In genomic region chr10:21368022-21368582, GRCh38 we compare ENCODE assay signal across 13 cellular contexts.
DNase-seq lines count a peak whose midpoint lies in the region; ATAC-seq, FAIRE-seq and TF ChIP-seq lines count a peak whose summit lies in the region.
"Had no signal": no experiment of that assay in that cellular context is flagged by ENCODE, and none has a peak within 500 bp of the region (broad histone marks: within the 10 kb centered on the region; RNA-seq: fewer than 3 reads in every experiment).

No MANE protein-coding gene starts in this region.

- in situ Hi-C loops in ACHN (cut with HindIII; ENCODE audit: low pct_ligation_motif_present, low pct_unique_long_range_greater_than_20kb, low sequenced_read_pairs): no loop called here

- no peak for TF ChIP-seq CTCF in type B pancreatic cell (conservative IDR thresholded peaks at IDR 0.05)

- FAIRE-seq in GM19239 (lab: Jason Lieb, UNC): no peak
- FAIRE-seq: islet of Langerhans had no signal

- no peaks in the 10 kb centered on the region for H3K27me3 Mint-ChIP-seq in type B pancreatic cell

- DNase-seq in SKM-1 treated with dmso at 0.1 percent for 144 hours (lab: John Stamatoyannopoulos, UW; ENCODE audit: unreplicated experiment): peak; percentile 4
- no peak for DNase-seq in SKM-1 (lab: John Stamatoyannopoulos, UW; ENCODE audit: unreplicated experiment)
- DNase-seq in RPMI7951 (ENCODE audit: low read depth): peak; percentile 13
- DNase-seq in type B pancreatic cell (ENCODE audit: extremely low spot score, unreplicated experiment): no peak
- DNase-seq in GM19239 (ENCODE audit: insufficient read length, low spot score): no peak
- no peak for DNase-seq in activated CD4-positive, alpha-beta T cell treated with anti-CD3 and anti-CD28 coated beads, Interleukin-2, amount 50 U/mL, for 4 hours
- DNase-seq in ACHN: no peak
- DNase-seq: DMS53; NCI-H1930; stimulated activated CD4-positive, alpha-beta T cell treated with anti-CD3 and anti-CD28 coated beads, Interleukin-4, amount 100 ng/mL, for 1 hour; substantia nigra had no signal

- H3K36me3 Mint-ChIP-seq in type B pancreatic cell: peaks cover 8% of the 10 kb centered on the region

- H3K4me1 Mint-ChIP-seq in type B pancreatic cell (ENCODE audit: unreplicated experiment): peaks cover 47% of the 10 kb centered on the region

- peak overlapping the region; percentile 87 for H3K27ac Mint-ChIP-seq in type B pancreatic cell

- peak; percentile 54 for ATAC-seq in HG03095 (IDR thresholded peaks at IDR 0.05; ENCODE audit: unreplicated experiment)

- peak overlapping the region; percentile 46 for H3K4me3 Mint-ChIP-seq in type B pancreatic cell

- peaks cover 7% of the 10 kb centered on the region for H3K9me3 Mint-ChIP-seq in type B pancreatic cell

Comparison
In these comparisons a context has a peak if more than half of its experiments do, and no peak if none do; other contexts are left out.
1. DNase-seq: peak in SKM-1 treated with dmso at 0.1 percent for 144 hours (single experiment) and RPMI7951 (single experiment); none in SKM-1 (single experiment), type B pancreatic cell (single experiment), GM19239 (single experiment), activated CD4-positive, alpha-beta T cell treated with anti-CD3 and anti-CD28 coated beads, Interleukin-2, amount 50 U/mL, for 4 hours (0 of 2) and ACHN (single experiment).